12 cellular contexts compared by ENCODE assay signal in genomic region chr9:110340306-110340705, GRCh38. TPM values are rescaled to one million over a fixed set of nuclear protein-coding genes. Genes with fewer than 3 reads are reported as not detected.
DNase-seq lines count a peak whose midpoint lies in the region; ATAC-seq, FAIRE-seq and TF ChIP-seq lines count a peak whose summit lies in the region.
"Had no signal": no experiment of that assay in that cellular context is flagged by ENCODE, and none has a peak within 500 bp of the region (broad histone marks: within the 10 kb centered on the region; RNA-seq: fewer than 3 reads in every experiment).

No MANE protein-coding gene starts in this region.

- CTCF ChIA-PET in A549 (lab: Yijun Ruan, JAX): interaction anchor here (0.7 to 1.4 kb wide), 11 partner anchors 10 to 284 kb away, joined by 3 to 4 read pairs (median 4); no protein-coding TSS in a partner anchor

- no peak overlapping the region for H3K4me2 ChIP-seq in A549
- no peak overlapping the region for H3K4me2 ChIP-seq in GM23338

- peak; percentile 62 to 82; a peak in 3 of 6 replicates for ATAC-seq in A549
- peak; percentile 87 for ATAC-seq in GM23338
- ATAC-seq: natural killer cell had no signal

- DNase-seq in A549 (ENCODE audit: low read depth in 1 of 2, low spot score in 1 of 2) (peak in 1 of 2 experiments; percentile 27), GM23338 (ENCODE audit: low spot score) (peak; percentile 65), RKO (ENCODE audit: low spot score) (peak; percentile 34), fibroblast of the aortic adventitia (ENCODE audit: low read depth) (peak; percentile 35), SIG-M5 treated with dmso at 0.1 percent for 504 hours (lab: John Stamatoyannopoulos, UW; ENCODE audit: unreplicated experiment) (no peak), sigmoid colon (no peak), NCI-H774 (lab: John Stamatoyannopoulos, UW) (no peak)
- DNase-seq in activated T-cell treated with anti-CD3 and anti-CD28 coated beads, Interleukin-2, amount 50 U/mL, for 1 hour: no peak
- DNase-seq: glutamatergic neuron, natural killer cell, NCI-H187 had no signal

- no peak overlapping the region for H3K4me3 Mint-ChIP-seq in GM23338
- H3K4me3 Mint-ChIP-seq: activated naive CD4-positive, alpha-beta T cell treated with anti-CD3 and anti-CD28 coated beads, Interleukin-2, amount 50 U/mL, for 24 hours; natural killer cell had no signal

- H3K27me3 Mint-ChIP-seq in GM23338 (ENCODE audit: insufficient read depth, low read depth, poor library complexity): no peaks in the 10 kb centered on the region

- TF ChIP-seq RAD21 in A549 (conservative IDR thresholded peaks at IDR 0.05 in 1 of 2, IDR thresholded peaks at IDR 0.05 in 1 of 2): peak; percentile 45 to 49; a peak in 4 of 5 replicates

- H3K27me3 ChIP-seq in GM23338 (ENCODE audit: insufficient read depth) (no peaks in the 10 kb centered on the region), sigmoid colon (no peaks in the 10 kb centered on the region)

- no peaks in the 10 kb centered on the region for H3F3A ChIP-seq in GM23338 (replicated peaks; ENCODE audit: low read depth)

- no peak overlapping the region for H3K27ac Mint-ChIP-seq in GM23338
- H3K27ac Mint-ChIP-seq: activated naive CD4-positive, alpha-beta T cell treated with anti-CD3 and anti-CD28 coated beads, Interleukin-2, amount 50 U/mL, for 24 hours; natural killer cell had no signal

- peak; percentile 49 for TF ChIP-seq CTCF in A549 (IDR thresholded peaks at IDR 0.05)
- peak; percentile 66 to 79 for TF ChIP-seq CTCF in GM23338 (conservative IDR thresholded peaks at IDR 0.05; ENCODE audit: low read depth in 2 of 2)
- peak; percentile 56 for TF ChIP-seq CTCF in fibroblast of the aortic adventitia (IDR thresholded peaks at IDR 0.05; ENCODE audit: insufficient read depth, low read length)
- no peak for TF ChIP-seq CTCF in sigmoid colon (IDR thresholded peaks at IDR 0.05)

- FAIRE-seq in A549 (lab: Jason Lieb, UNC): no peak

- no peak overlapping the region for H2AFZ ChIP-seq in GM23338

- H3K79me2 ChIP-seq in GM23338 (replicated peaks; ENCODE audit: insufficient read depth): no peaks in the 10 kb centered on the region

- H3K27ac ChIP-seq in A549 (no peak overlapping the region), GM23338 (ENCODE audit: low read depth) (no peak overlapping the region), sigmoid colon (no peak overlapping the region)

- H3K4me3 ChIP-seq in A549: no peak overlapping the region
- H3K4me3 ChIP-seq in GM23338: no peak overlapping the region
- H3K4me3 ChIP-seq in fibroblast of the aortic adventitia (ENCODE audit: low read depth, low read length): no peak overlapping the region
- no peak overlapping the region for H3K4me3 ChIP-seq in sigmoid colon

- H3K36me3 Mint-ChIP-seq in GM23338 (ENCODE audit: low read depth): no peaks in the 10 kb centered on the region
- H3K36me3 Mint-ChIP-seq: activated naive CD4-positive, alpha-beta T cell treated with anti-CD3 and anti-CD28 coated beads, Interleukin-2, amount 50 U/mL, for 24 hours; natural killer cell had no signal

- no peaks in the 10 kb centered on the region for H3K36me3 ChIP-seq in GM23338 (ENCODE audit: insufficient read depth)
- H3K36me3 ChIP-seq in sigmoid colon: no peaks in the 10 kb centered on the region

- H3K9me2 ChIP-seq in GM23338 (ENCODE audit: insufficient read depth): no peaks in the 10 kb centered on the region

- H3K9me3 Mint-ChIP-seq in GM23338: no peaks in the 10 kb centered on the region
- H3K9me3 Mint-ChIP-seq: natural killer cell had no signal

- no peaks in the 10 kb centered on the region for H3K4me1 ChIP-seq in A549
- H3K4me1 ChIP-seq in GM23338 (ENCODE audit: insufficient read depth): no peaks in the 10 kb centered on the region
- H3K4me1 ChIP-seq in sigmoid colon: no peaks in the 10 kb centered on the region

- no peaks in the 10 kb centered on the region for H3K4me1 Mint-ChIP-seq in GM23338
- H3K4me1 Mint-ChIP-seq: activated naive CD4-positive, alpha-beta T cell treated with anti-CD3 and anti-CD28 coated beads, Interleukin-2, amount 50 U/mL, for 24 hours; natural killer cell had no signal

- H4K20me1 ChIP-seq in GM23338 (replicated peaks; ENCODE audit: insufficient read depth): no peaks in the 10 kb centered on the region

- intact Hi-C loops in sigmoid colon (cut with DNase I): no loop called here

- no peak for TF ChIP-seq POLR2A in A549 (IDR thresholded peaks at IDR 0.05; ENCODE audit: low read length)
- TF ChIP-seq POLR2A in sigmoid colon (IDR thresholded peaks at IDR 0.05): no peak

- TF ChIP-seq EP300 in A549 (IDR thresholded peaks at IDR 0.05) (no peak), sigmoid colon (IDR thresholded peaks at IDR 0.05) (no peak)

- POLR2A ChIA-PET in A549 (lab: Yijun Ruan, JAX): no interaction called here

- WGBS in A549 (ENCODE audit: missing lambda C conversion rate): 54% methylated on average over 2 of the region's 2 CpGs
- 61 to 78% methylated on average over 2 of the region's 2 CpGs for WGBS in sigmoid colon, 2 donors

- no peaks in the 10 kb centered on the region for H3K9me3 ChIP-seq in A549
- no peaks in the 10 kb centered on the region for H3K9me3 ChIP-seq in sigmoid colon

TF ChIP-seq in A549, 52 proteins besides CTCF, POLR2A, EP300 and RAD21:
- TF ChIP-seq FOSL2 (IDR thresholded peaks at IDR 0.05): no peak
- no peak for TF ChIP-seq FOSL2 (CRISPR knock-in tag; IDR thresholded peaks at IDR 0.05)
- no peak for TF ChIP-seq HOXA7 (CRISPR knock-in tag; IDR thresholded peaks at IDR 0.05)
- TF ChIP-seq RARB (CRISPR knock-in tag; IDR thresholded peaks at IDR 0.05): no peak
- peak; percentile 29; the same call in 1 of the 3 replicates for TF ChIP-seq SMC3 (IDR thresholded peaks at IDR 0.05)
- TF ChIP-seq E2F6 (IDR thresholded peaks at IDR 0.05; ENCODE audit: borderline replicate concordance, low read depth): no peak

TF ChIP-seq in GM23338, 12 proteins besides CTCF, POLR2A, EP300 and RAD21 (continues in another document):
- TF ChIP-seq EZH2phosphoT487 (IDR thresholded peaks at IDR 0.05; ENCODE audit: unreplicated experiment): no peak
- TF ChIP-seq STAT1 (IDR thresholded peaks at IDR 0.05; ENCODE audit: unreplicated experiment): no peak
- no peak for TF ChIP-seq ETS1 (IDR thresholded peaks at IDR 0.05)
- no peak for TF ChIP-seq JUNB (IDR thresholded peaks at IDR 0.05; ENCODE audit: unreplicated experiment)
- TF ChIP-seq POLR2AphosphoS5 (IDR thresholded peaks at IDR 0.05; ENCODE audit: low read depth): no peak
- TF ChIP-seq REST (IDR thresholded peaks at IDR 0.05; ENCODE audit: unreplicated experiment): no peak
- TF ChIP-seq EZH2 (IDR thresholded peaks at IDR 0.05; ENCODE audit: low read depth, unreplicated experiment): no peak
- no peak for TF ChIP-seq NANOG (IDR thresholded peaks at IDR 0.05; ENCODE audit: borderline replicate concordance)
- TF ChIP-seq CREB1 (CRISPR knock-in tag; IDR thresholded peaks at IDR 0.05; ENCODE audit: low read depth): no peak
- no peak for TF ChIP-seq ZNF114 (CRISPR knock-in tag; IDR thresholded peaks at IDR 0.05)
- no peak for TF ChIP-seq ZNF331 (CRISPR knock-in tag; IDR thresholded peaks at IDR 0.05; ENCODE audit: low read depth)

RNA-seq across cellular contexts. Expression of gene TXNDC8, which starts 2.6 kb away (rescaled TPM):
- polyA plus RNA-seq in A549 (2011; rRNA removed) (not detected in 2 replicates), A549 (2017; fragmentation: RNase III; extraction: RNeasy Plus Mini Kit Qiagen cat#74134 plus additional on column Dnase treatment) (not detected in 3 replicates), GM23338 (2016; fragmentation: Nextera tagmentation; extraction: Ambion mirVana) (not detected in 2 replicates), sigmoid colon (not detected)
- not detected in 2 replicates for polyA plus RNA-seq in A549 (2012; cell fraction: cytosol; rRNA removed)
- not detected in 2 replicates for polyA plus RNA-seq in A549 (2012; cell fraction: nucleus; rRNA removed)
- polyA minus RNA-seq in A549 (2011; rRNA and poly(A)+ RNA removed): not detected in 2 replicates
- not detected in 2 replicates for total RNA-seq in GM23338 (2014; rRNA removed; shearing (Covaris generic))
- total RNA-seq in fibroblast of the aortic adventitia (ENCODE audit: low replicate concordance) (not detected in 2 replicates), sigmoid colon (not detected)
- total RNA-seq: natural killer cell had no signal

Comparison
In these comparisons a context has a peak if more than half of its experiments do, and no peak if none do; other contexts are left out.
1. DNase-seq: peak in GM23338 (single experiment), RKO (single experiment) and fibroblast of the aortic adventitia (single experiment); none in activated T-cell treated with anti-CD3 and anti-CD28 coated beads, Interleukin-2, amount 50 U/mL, for 1 hour (single experiment), SIG-M5 treated with dmso at 0.1 percent for 504 hours (single experiment), sigmoid colon (single experiment) and NCI-H774 (single experiment).
2. CTCF ChIP-seq: peak in A549 (single experiment), GM23338 (2 of 2) and fibroblast of the aortic adventitia (single experiment); none in sigmoid colon (0 of 4).